In genomic region chr1:8376358-8376840, GRCh38 we compare ENCODE assay signal across 20 cellular contexts. TPM values are rescaled to one million over a fixed set of nuclear protein-coding genes. Genes with fewer than 3 reads are reported as not detected.
DNase-seq lines count a peak whose midpoint lies in the region; ATAC-seq and TF ChIP-seq lines count a peak whose summit lies in the region.
"Had no signal": no experiment of that assay in that cellular context is flagged by ENCODE, and none has a peak within 500 bp of the region (broad histone marks: within the 10 kb centered on the region; RNA-seq: fewer than 3 reads in every experiment).

No MANE protein-coding gene starts in this region.

- peaks cover 79% of the 10 kb centered on the region for H3K4me1 ChIP-seq in stomach smooth muscle (ENCODE audit: control insufficient read depth, insufficient read depth, low read length)
- peaks cover 4 to 6% of the 10 kb centered on the region in 2 donors for H3K4me1 ChIP-seq in aorta (ENCODE audit: control insufficient read depth in 1 of 2, insufficient read depth in 2 of 2, low read length in 2 of 2)

- POLR2A ChIA-PET in GM10248 (lab: Yijun Ruan, JAX) = no interaction called here

- TF ChIP-seq CTCF in VCaP (conservative IDR thresholded peaks at IDR 0.05) (no peak), GM10248 (IDR thresholded peaks at IDR 0.05; ENCODE audit: control extremely low read depth, extremely low read depth, low read depth, missing control alignments) (no peak)

- H3K4me3 ChIP-seq in stomach smooth muscle (ENCODE audit: low read length in 2 of 2) = no peak overlapping the region
- no peak overlapping the region for H3K4me3 ChIP-seq in aorta (ENCODE audit: low read length in 2 of 2)
- H3K4me3 ChIP-seq: BLaER1 treated with 17β-estradiol and CSF1 and Interleukin-3, amounts not matched to agents 10 nM and 100 nM; HAP-1; neural progenitor cell; SK-N-MC; thyroid gland had no signal

- intact Hi-C loops in activated CD4-positive, alpha-beta T cell treated with anti-CD3 and anti-CD28 coated beads, Interleukin-2, amount 10 ng/mL, durations not matched to agents 24 days and 14 days (cut with micrococcal nuclease) = no loop called here
- intact Hi-C loops in aorta (cut with DNase I) = loop anchor here in 1 of 2 donors (10.0 kb wide), 1 partner anchor 148 kb away; no protein-coding TSS in a partner anchor

- peaks cover 37% of the 10 kb centered on the region for H3K4me1 Mint-ChIP-seq in activated CD4-positive, alpha-beta T cell treated with anti-CD3 and anti-CD28 coated beads, Interleukin-2, amount 10 ng/mL, durations not matched to agents 24 days and 14 days

- 72 to 87% methylated on average over 4 of the region's 4 CpGs for WGBS in aorta, 2 donors

- no peak overlapping the region for H3K9ac ChIP-seq in stomach smooth muscle (ENCODE audit: low read length in 2 of 2)
- H3K9ac ChIP-seq: BLaER1 treated with 17β-estradiol and CSF1 and Interleukin-3, amounts not matched to agents 10 nM and 100 nM; neural progenitor cell had no signal

- CTCF ChIA-PET in GM10248 (lab: Yijun Ruan, JAX) = interaction anchor here (0.6 to 0.9 kb wide), 4 partner anchors 8 to 351 kb away, joined by 3 read pairs; no protein-coding TSS in a partner anchor

- no peak for DNase-seq in activated CD4-positive, alpha-beta T cell treated with anti-CD3 and anti-CD28 coated beads, Interleukin-2, amount 10 ng/mL, durations not matched to agents 24 days and 14 days
- no peak for DNase-seq in activated CD4-positive, alpha-beta T cell treated with anti-CD3 and anti-CD28 coated beads for 1 hour
- DNase-seq in islet precursor cell (peak; percentile 23), GM10248 (ENCODE audit: extremely low spot score) (no peak), NCI-H1694 treated with DMSO at 0.1 percent for 48 hours (lab: John Stamatoyannopoulos, UW) (no peak), aorta (no peak)
- DNase-seq: 8988T; mesendoderm; NCI-H1436 treated with DMSO at 0.1 percent for 48 hours; NCI-H510A; stimulated activated CD4-positive, alpha-beta T cell treated with anti-CD3 and anti-CD28 coated beads, Interleukin-1b, Interleukin-23, amount 100 ng/mL, for 48 hours; thyroid gland had no signal

- no peak for ATAC-seq in aorta (ENCODE audit: low FRiP score)

- no peaks in the 10 kb centered on the region for H3K9me3 Mint-ChIP-seq in activated CD4-positive, alpha-beta T cell treated with anti-CD3 and anti-CD28 coated beads, Interleukin-2, amount 10 ng/mL, durations not matched to agents 24 days and 14 days
- H3K9me3 Mint-ChIP-seq: brain, neural progenitor cell had no signal

- H3K27ac ChIP-seq in VCaP = peak overlapping the region; percentile 45
- peak overlapping the region; percentile 74 for H3K27ac ChIP-seq in stomach smooth muscle (ENCODE audit: low read length)
- H3K27ac ChIP-seq in aorta (ENCODE audit: low read depth in 1 of 2, low read length in 2 of 2) = no peak overlapping the region
- H3K27ac ChIP-seq: BLaER1 treated with 17β-estradiol and CSF1 and Interleukin-3, amounts not matched to agents 10 nM and 100 nM; neural progenitor cell; SK-N-MC; thyroid gland had no signal

- peaks cover 13% of the 10 kb centered on the region for H3K36me3 Mint-ChIP-seq in activated CD4-positive, alpha-beta T cell treated with anti-CD3 and anti-CD28 coated beads, Interleukin-2, amount 10 ng/mL, durations not matched to agents 24 days and 14 days (ENCODE audit: low read depth)
- H3K36me3 Mint-ChIP-seq: brain had no signal

- H3K27me3 Mint-ChIP-seq in activated CD4-positive, alpha-beta T cell treated with anti-CD3 and anti-CD28 coated beads, Interleukin-2, amount 10 ng/mL, durations not matched to agents 24 days and 14 days = no peaks in the 10 kb centered on the region
- H3K27me3 Mint-ChIP-seq: brain had no signal

- H3K4me3 Mint-ChIP-seq in activated CD4-positive, alpha-beta T cell treated with anti-CD3 and anti-CD28 coated beads, Interleukin-2, amount 10 ng/mL, durations not matched to agents 24 days and 14 days = no peak overlapping the region
- H3K4me3 Mint-ChIP-seq: brain, neural progenitor cell had no signal

- no peaks in the 10 kb centered on the region for H3K9me3 ChIP-seq in stomach smooth muscle (ENCODE audit: control insufficient read depth in 2 of 2, low read length in 2 of 2)
- no peaks in the 10 kb centered on the region for H3K9me3 ChIP-seq in aorta (ENCODE audit: control insufficient read depth, low read length)
- H3K9me3 ChIP-seq: HAP-1, thyroid gland had no signal

- peaks cover 0 to 3% of the 10 kb centered on the region in 2 donors for H3K36me3 ChIP-seq in stomach smooth muscle (ENCODE audit: control insufficient read depth in 2 of 2, insufficient read depth in 2 of 2, low read length in 2 of 2)
- no peaks in the 10 kb centered on the region for H3K36me3 ChIP-seq in aorta (ENCODE audit: control insufficient read depth in 1 of 2, insufficient read depth in 2 of 2, low read length in 1 of 2)
- H3K36me3 ChIP-seq: HAP-1, neural progenitor cell, thyroid gland had no signal

- peak overlapping the region; percentile 23 for H3K27ac Mint-ChIP-seq in activated CD4-positive, alpha-beta T cell treated with anti-CD3 and anti-CD28 coated beads, Interleukin-2, amount 10 ng/mL, durations not matched to agents 24 days and 14 days
- H3K27ac Mint-ChIP-seq: neural progenitor cell had no signal

- H3K27me3 ChIP-seq in stomach smooth muscle (ENCODE audit: control insufficient read depth in 1 of 2, insufficient read depth in 2 of 2, low read length in 2 of 2) (no peaks in the 10 kb centered on the region), aorta (ENCODE audit: control insufficient read depth in 1 of 2, insufficient read depth in 2 of 2, low read length in 1 of 2) (no peaks in the 10 kb centered on the region)
- H3K27me3 ChIP-seq: BLaER1 treated with 17β-estradiol and CSF1 and Interleukin-3, amounts not matched to agents 10 nM and 100 nM; neural progenitor cell; thyroid gland had no signal

RNA-seq across cellular contexts. Expression of gene SLC45A1, which starts 58.5 kb away (rescaled TPM):
- 0.12 and 0.38 TPM in 2 replicates for total RNA-seq in activated CD4-positive, alpha-beta T cell treated with anti-CD3 and anti-CD28 coated beads, Interleukin-2, amount 10 ng/mL, durations not matched to agents 24 days and 14 days
- 1 to 10 TPM; 5.4 to 8.7 TPM for total RNA-seq in aorta
- 1 to 10 TPM; 4.4 to 8.1 TPM for polyA plus RNA-seq in aorta
- total RNA-seq: HT-29 had no signal

Comparison
In these comparisons a context has a peak if more than half of its experiments do, and no peak if none do; other contexts are left out.
1. H3K27ac ChIP-seq: peak in VCaP (single experiment) and stomach smooth muscle (single experiment); none in aorta (0 of 2).